8 cellular contexts compared by ENCODE assay signal in the genomic region with DNA sequence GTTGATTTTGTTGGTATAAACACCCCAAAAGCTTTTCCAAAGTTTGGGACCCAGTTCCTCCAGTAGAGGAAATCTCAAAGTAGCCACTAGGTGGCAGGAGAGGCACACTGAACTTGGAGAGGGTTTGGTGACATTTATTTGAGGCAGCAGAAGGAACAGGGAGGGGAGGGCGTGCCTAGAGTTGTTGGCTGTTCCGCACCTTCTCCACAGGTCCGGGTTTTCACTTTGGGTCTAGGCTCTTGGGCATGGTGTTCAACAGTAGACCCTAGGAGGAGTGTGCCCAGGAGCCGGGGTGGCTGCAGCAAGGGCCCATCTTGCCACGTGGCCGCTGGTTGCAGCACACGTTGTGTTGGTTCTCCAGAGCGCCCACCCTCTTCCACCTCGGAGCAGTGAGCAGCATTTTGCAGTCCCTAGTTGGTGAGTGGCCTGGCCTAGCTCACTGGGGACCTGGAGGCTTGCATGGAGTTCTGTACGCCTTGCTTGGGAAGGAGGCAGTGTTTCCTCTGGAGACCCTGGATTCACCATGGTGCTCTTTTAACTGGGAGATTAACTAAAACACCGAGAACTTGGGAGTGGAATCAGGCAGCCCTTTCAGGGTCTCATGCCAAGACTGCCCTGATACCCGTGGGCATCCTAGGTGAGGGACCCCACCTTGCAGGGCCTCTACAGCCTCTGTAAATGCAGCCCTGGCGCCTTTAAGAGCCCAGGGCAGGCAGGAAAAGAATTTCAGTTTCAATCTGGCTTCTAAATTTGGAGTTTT. TPM values are rescaled to one million over a fixed set of nuclear protein-coding genes. Genes with fewer than 3 reads are reported as not detected.
DNase-seq lines count a peak whose midpoint lies in the region; ATAC-seq and FAIRE-seq lines count a peak whose summit lies in the region.

No MANE protein-coding gene starts in this region.

- H3K9me3 Mint-ChIP-seq in naive thymus-derived CD8-positive, alpha-beta T cell, result no peaks in the 10 kb centered on the region

- DNase-seq in AG08395 (ENCODE audit: low spot score) (peak; percentile 72), GM19239 (ENCODE audit: insufficient read length, low spot score) (peak; percentile 78), Kasumi-1 (lab: John Stamatoyannopoulos, UW) (peak; percentile 94), RCC 7860 (ENCODE audit: low spot score) (peak; percentile 80), activated T-helper 1 cell treated with Interleukin-2 at 50 U/mL for 16 hours (ENCODE audit: low read depth) (peak; percentile 49), fibroblast of peridontal ligament (ENCODE audit: extremely low read depth) (peak; percentile 97)
- DNase-seq in naive thymus-derived CD8-positive, alpha-beta T cell, result peak; percentile 43 to 87 (median 76)
- peak; percentile 55 to 86 (median 66) for DNase-seq in stimulated activated naive CD4-positive, alpha-beta T cell (lab: John Stamatoyannopoulos, UW)

- H3K4me3 Mint-ChIP-seq in naive thymus-derived CD8-positive, alpha-beta T cell, result peak overlapping the region; percentile 83 to 96 (median 92)

- H3K4me1 Mint-ChIP-seq in naive thymus-derived CD8-positive, alpha-beta T cell, result peaks cover 16 to 43% (median 34%) of the 10 kb centered on the region in 4 donors

- FAIRE-seq in GM19239 (lab: Jason Lieb, UNC) (peak; percentile 94), RCC 7860 (lab: Jason Lieb, UNC) (peak; percentile 79)

- H3K27me3 Mint-ChIP-seq in naive thymus-derived CD8-positive, alpha-beta T cell, result no peaks in the 10 kb centered on the region

- POLR2A ChIA-PET in naive thymus-derived CD8-positive, alpha-beta T cell (lab: Charles Lee), result interaction anchor here (0.6 to 6.0 kb wide), 14 partner anchors 26 to 598 kb away, joined by 3 to 38 read pairs (median 4); a partner anchor contains a TSS

- ATAC-seq in naive thymus-derived CD8-positive, alpha-beta T cell, result peak; percentile 67 to 75

- peaks cover 0 to 35% (median 7%) of the 10 kb centered on the region in 3 donors for H3K36me3 Mint-ChIP-seq in naive thymus-derived CD8-positive, alpha-beta T cell

- H3K27ac Mint-ChIP-seq in naive thymus-derived CD8-positive, alpha-beta T cell, result peak overlapping the region; percentile 92 to 99 (median 98)

RNA-seq across cellular contexts. Expression of a gene that starts 28.2 kb away (rescaled TPM):
- total RNA-seq in naive thymus-derived CD8-positive, alpha-beta T cell, result 10 to 100 TPM; 59.7 to 60.6 TPM
- polyA plus RNA-seq in naive thymus-derived CD8-positive, alpha-beta T cell, result 10 to 100 TPM; 13.7 to 15.5 (median 14.2) TPM

RNA-seq across cellular contexts. Expression of a gene that starts 28.8 kb away (rescaled TPM):
- total RNA-seq in naive thymus-derived CD8-positive, alpha-beta T cell, result 10 to 100 TPM; 10.9 to 11.3 TPM
- polyA plus RNA-seq in naive thymus-derived CD8-positive, alpha-beta T cell, result 10 to 100 TPM; 10.7 to 15.5 (median 11.9) TPM

RNA-seq across cellular contexts. Expression of a gene that starts 38.6 kb away (rescaled TPM):
- total RNA-seq in naive thymus-derived CD8-positive, alpha-beta T cell, result 1 to 10 TPM; 7.5 to 8.8 TPM
- under 1 TPM in 2 of 3 donors, not detected in 1; 0.05 to 0.49 TPM for polyA plus RNA-seq in naive thymus-derived CD8-positive, alpha-beta T cell

RNA-seq across cellular contexts. Expression of a gene that starts 58.5 kb away (rescaled TPM):
- 10 to 100 TPM in 1 of 2 experiments, 1 to 10 TPM in 1; 9.5 to 11.1 TPM for total RNA-seq in naive thymus-derived CD8-positive, alpha-beta T cell
- 1 to 10 TPM; 5.7 to 7.9 (median 7.1) TPM for polyA plus RNA-seq in naive thymus-derived CD8-positive, alpha-beta T cell

Comparison
In these comparisons a context has a peak if more than half of its experiments do, and no peak if none do; other contexts are left out.
1. Peak in every context shown above with its lines: DNase-seq and ATAC-seq.